Comparison of ENCODE assay signal across 1 cellular context in genomic region chr19:3403489-3404323, GRCh38.
TF ChIP-seq lines count a peak whose summit lies in the region.

No MANE protein-coding gene starts in this region.

TF ChIP-seq in K562, 482 proteins besides CTCF, POLR2A, EP300 and RAD21 (continued from another document):
- TF ChIP-seq ATF6 (CRISPR knock-in tag; IDR thresholded peaks at IDR 0.05) (no peak), SP2 (IDR thresholded peaks at IDR 0.05; ENCODE audit: extremely low read depth, low read depth, low read length, poor library complexity, severe bottlenecking) (no peak), MEF2A (IDR thresholded peaks at IDR 0.05; ENCODE audit: control insufficient read depth, low read depth, low read length) (peak; percentile 50; the same call in 1 of the 2 replicates), POLR2AphosphoS5 (IDR thresholded peaks at IDR 0.05; ENCODE audit: control insufficient read depth, insufficient read depth, low read depth, low read length) (0 out of 2 replicates have a peak, but pooled peaks have one; percentile 23), NR3C1 (CRISPR knock-in tag; IDR thresholded peaks at IDR 0.05) (no peak), DLX4 (CRISPR knock-in tag; IDR thresholded peaks at IDR 0.05) (no peak), XRCC3 (IDR thresholded peaks at IDR 0.05) (no peak), HNRNPUL1 (IDR thresholded peaks at IDR 0.05; ENCODE audit: low read length) (no peak), AFF4 (CRISPR knock-in tag; IDR thresholded peaks at IDR 0.05) (no peak), YBX1 (IDR thresholded peaks at IDR 0.05) (no peak), NFE2 (IDR thresholded peaks at IDR 0.05; ENCODE audit: low read depth) (0 out of 2 replicates have a peak, but pooled peaks have one; percentile 5), TAF9B (IDR thresholded peaks at IDR 0.05; ENCODE audit: partially characterized antibody) (no peak), RBM34 (IDR thresholded peaks at IDR 0.05; ENCODE audit: borderline replicate concordance, insufficient read depth, low read length) (no peak), USF1 (CRISPR knock-in tag; IDR thresholded peaks at IDR 0.05) (no peak), ZNF121 (CRISPR knock-in tag; conservative IDR thresholded peaks at IDR 0.05) (no peak), KLF1 (tag; IDR thresholded peaks at IDR 0.05) (no peak), RBM25 (IDR thresholded peaks at IDR 0.05; ENCODE audit: low read depth, low read length, severe bottlenecking) (peak; percentile 57), ARNT (IDR thresholded peaks at IDR 0.05) (no peak), POLR2G (IDR thresholded peaks at IDR 0.05; ENCODE audit: low read depth, low read length) (peak; percentile 32; the same call in 1 of the 2 replicates), PHB2 (IDR thresholded peaks at IDR 0.05; ENCODE audit: low read depth) (no peak), CBX1 (IDR thresholded peaks at IDR 0.05; ENCODE audit: low read depth) (0 out of 2 replicates have a peak, but pooled peaks have one; percentile 39), ZFP36 (IDR thresholded peaks at IDR 0.05; ENCODE audit: low read depth, low read length, partially characterized antibody) (peak; percentile 81), VEZF1 (CRISPR knock-in tag; IDR thresholded peaks at IDR 0.05) (peak; percentile 62), NCOA1 (IDR thresholded peaks at IDR 0.05; ENCODE audit: low read depth) (no peak), XRCC5 (IDR thresholded peaks at IDR 0.05; ENCODE audit: low read depth, low read length) (no peak), CAMTA2 (CRISPR knock-in tag; conservative IDR thresholded peaks at IDR 0.05) (no peak), MECOM (CRISPR knock-in tag; IDR thresholded peaks at IDR 0.05) (no peak), ZNF3 (CRISPR knock-in tag; IDR thresholded peaks at IDR 0.05) (no peak), PCBP2 (IDR thresholded peaks at IDR 0.05; ENCODE audit: low read depth, low read length, poor library complexity, severe bottlenecking) (no peak), KDM1A (IDR thresholded peaks at IDR 0.05) (peak in 1 of 2 experiments; percentile 17; a peak in 1 of 4 replicates), HDAC1 (IDR thresholded peaks at IDR 0.05) (no peak)
